ENCODE assay signal across 8 cellular contexts in genomic region chr1:59814901-59815825, GRCh38. TPM values are rescaled to one million over a fixed set of nuclear protein-coding genes. Genes with fewer than 3 reads are reported as not detected.
DNase-seq lines count a peak whose midpoint lies in the region; ATAC-seq and TF ChIP-seq lines count a peak whose summit lies in the region.

Gene HOOK1, plus strand, starts transcription at chr1:59814949. Its CDS starts 169 bp downstream, at chr1:59815118.

- H3K27ac ChIP-seq in breast epithelium (peak within 1 kb of the TSS; percentile 88 to 90), lung (ENCODE audit: low read depth in 1 of 2, low read length in 1 of 2) (peak within 1 kb of the TSS in 1 of 2 donors; percentile 88), transverse colon (peak within 1 kb of the TSS; percentile 59 to 84 (median 82))

- DNase-seq in GM03348 (ENCODE audit: low spot score) (peak; percentile 6), NCI-H2029 treated with DMSO at 0.1 percent for 48 hours (lab: John Stamatoyannopoulos, UW) (peak; percentile 39), breast epithelium (ENCODE audit: low spot score in 2 of 2) (peak in 1 of 2 donors; percentile 20), lung (ENCODE audit: low spot score) (no peak), transverse colon (peak; percentile 30), HCEC 1CT (no peak), NCI-H1417 treated with DMSO at 0.1 percent for 48 hours (lab: John Stamatoyannopoulos, UW) (no peak)

- in situ Hi-C loops in transverse colon (cut with MboI; ENCODE audit: low pct_ligation_motif_present in 1 of 4, low pct_unique_long_range_greater_than_20kb in 1 of 4, low sequenced_read_pairs in 3 of 4), result no loop called here

- ATAC-seq in GM21526 (IDR thresholded peaks at IDR 0.05; ENCODE audit: low FRiP score, unreplicated experiment), result peak; percentile 29
- ATAC-seq in lung (ENCODE audit: insufficient read depth, low FRiP score), result peak; percentile 13

- H3K4me1 ChIP-seq in breast epithelium (no peaks in the 10 kb centered on the region), lung (ENCODE audit: control insufficient read depth in 2 of 2, insufficient read depth in 2 of 2, low read length in 2 of 2) (peaks cover 3 to 4% of the 10 kb centered on the region in 2 donors), transverse colon (peaks cover 4 to 33% (median 13%) of the 10 kb centered on the region in 4 donors)

- H3K4me3 ChIP-seq in breast epithelium, result peak within 1 kb of the TSS; percentile 20 to 75 (median 73)
- H3K4me3 ChIP-seq in lung, result peak within 1 kb of the TSS; percentile 62
- H3K4me3 ChIP-seq in transverse colon, result peak within 1 kb of the TSS; percentile 46 to 71 (median 58)

- H3K36me3 ChIP-seq in breast epithelium, result no peaks in the 10 kb centered on the region
- no peaks in the 10 kb centered on the region for H3K36me3 ChIP-seq in lung (ENCODE audit: control insufficient read depth in 2 of 2, insufficient read depth in 2 of 2, low read length in 2 of 2)
- H3K36me3 ChIP-seq in transverse colon, result no peaks in the 10 kb centered on the region

- no peak for TF ChIP-seq CTCF in breast epithelium (IDR thresholded peaks at IDR 0.05)
- TF ChIP-seq CTCF in lung (IDR thresholded peaks at IDR 0.05; ENCODE audit: control extremely low read depth, extremely low read depth), result no peak
- no peak for TF ChIP-seq CTCF in transverse colon (IDR thresholded peaks at IDR 0.05)

- intact Hi-C loops in breast epithelium (cut with DNase I; ENCODE audit: low total_unique reads) (no loop called here), transverse colon (cut with DNase I; ENCODE audit: low total_unique reads) (no loop called here)

- no peaks in the 10 kb centered on the region for H3K27me3 ChIP-seq in breast epithelium
- no peaks in the 10 kb centered on the region for H3K27me3 ChIP-seq in lung (ENCODE audit: control insufficient read depth, insufficient read depth)
- peaks cover 42% of the 10 kb centered on the region for H3K27me3 ChIP-seq in transverse colon

- TF ChIP-seq EP300 in transverse colon (IDR thresholded peaks at IDR 0.05; ENCODE audit: low read depth), result no peak

- 10 to 16% methylated on average over 55 to 71 of the region's 71 CpGs for WGBS in lung, 2 donors
- WGBS in transverse colon (ENCODE audit: low coverage in 1 of 2), 2 donors, result 10 to 30% methylated on average over 6 to 48 of the region's 71 CpGs

- TF ChIP-seq POLR2A in breast epithelium (IDR thresholded peaks at IDR 0.05) (no peak), transverse colon (IDR thresholded peaks at IDR 0.05) (no peak)

- H3K9me3 ChIP-seq in breast epithelium, result no peaks in the 10 kb centered on the region
- no peaks in the 10 kb centered on the region for H3K9me3 ChIP-seq in lung (ENCODE audit: control insufficient read depth in 2 of 2, insufficient read depth in 1 of 2, low read length in 1 of 2)
- no peaks in the 10 kb centered on the region for H3K9me3 ChIP-seq in transverse colon

RNA-seq across cellular contexts. Expression of gene HOOK1, which starts in this region (rescaled TPM):
- 10 to 100 TPM in 2 of 3 donors, under 1 TPM in 1; 0.16 to 33.7 (median 12.5) TPM for total RNA-seq in breast epithelium
- 10 to 100 TPM; 19.4 to 35.5 TPM for total RNA-seq in lung
- polyA plus RNA-seq in lung, result 1 to 10 TPM; 4.1 to 6.0 TPM
- 10 to 100 TPM in 3 of 4 donors, 1 to 10 TPM in 1; 7.8 to 42.9 (median 26.6) TPM for total RNA-seq in transverse colon

Comparison
In these comparisons a context has a peak if more than half of its experiments do, and no peak if none do; other contexts are left out.
1. DNase-seq: peak in GM03348 (single experiment), NCI-H2029 treated with DMSO at 0.1 percent for 48 hours (single experiment) and transverse colon (single experiment); none in lung (single experiment), HCEC 1CT (single experiment) and NCI-H1417 treated with DMSO at 0.1 percent for 48 hours (single experiment).
2. Peak in every context shown above with its lines, with median percentiles within 50 percentile points of each other: H3K4me3 ChIP-seq.